ENCODE assay signal across 10 cellular contexts in genomic region chr6:12890171-12890790, GRCh38.
DNase-seq lines count a peak whose midpoint lies in the region; ATAC-seq and TF ChIP-seq lines count a peak whose summit lies in the region.
"Had no signal": no experiment of that assay in that cellular context is flagged by ENCODE, and none has a peak within 500 bp of the region (broad histone marks: within the 10 kb centered on the region; RNA-seq: fewer than 3 reads in every experiment).

No MANE protein-coding gene starts in this region.

- TF ChIP-seq CTCF in mucosa of descending colon (IDR thresholded peaks at IDR 0.05) (peak; percentile 14), coronary artery (IDR thresholded peaks at IDR 0.05) (no peak)

- H3K27ac ChIP-seq in coronary artery, result no peak overlapping the region

- ATAC-seq in mucosa of descending colon (no peak), GM21723 (IDR thresholded peaks at IDR 0.05; ENCODE audit: unreplicated experiment) (no peak)

- CTCF ChIA-PET in activated naive CD4-positive, alpha-beta T cell treated with anti-CD3 and anti-CD28 coated beads, Interleukin-2, amount 10 ng/mL, durations not matched to agents 7 days and 5 days (lab: Charles Lee), result no interaction called here

- DNase-seq in D341Med (ENCODE audit: low spot score), result peak; percentile 43
- DNase-seq in HT-29 (ENCODE audit: low spot score), result peak; percentile 33
- DNase-seq in activated naive CD4-positive, alpha-beta T cell treated with anti-CD3 and anti-CD28 coated beads, Interleukin-2, amount 10 ng/mL, durations not matched to agents 7 days and 5 days, result peak; percentile 52
- peak in 1 of 3 donors; percentile 22 for DNase-seq in mucosa of descending colon
- DNase-seq in H7, result no peak
- no peak for DNase-seq in SHP77 treated with DMSO at 0.1 percent for 48 hours (lab: John Stamatoyannopoulos, UW)
- no peak for DNase-seq in coronary artery (ENCODE audit: low spot score)
- DNase-seq: immature natural killer cell, NCI-H1092 had no signal

- H3K4me3 ChIP-seq in mucosa of descending colon, result no peak overlapping the region
- no peak overlapping the region for H3K4me3 ChIP-seq in H7 (ENCODE audit: insufficient read depth, low read depth, low read length)
- H3K4me3 ChIP-seq in coronary artery, result no peak overlapping the region

- no peaks in the 10 kb centered on the region for H3K4me1 Mint-ChIP-seq in activated naive CD4-positive, alpha-beta T cell treated with anti-CD3 and anti-CD28 coated beads, Interleukin-2, amount 10 ng/mL, durations not matched to agents 7 days and 5 days
- H3K4me1 Mint-ChIP-seq: immature natural killer cell had no signal

- H3K27ac Mint-ChIP-seq in activated naive CD4-positive, alpha-beta T cell treated with anti-CD3 and anti-CD28 coated beads, Interleukin-2, amount 10 ng/mL, durations not matched to agents 7 days and 5 days, result no peak overlapping the region
- H3K27ac Mint-ChIP-seq: immature natural killer cell had no signal

- peaks cover 10% of the 10 kb centered on the region for H3K27me3 Mint-ChIP-seq in activated naive CD4-positive, alpha-beta T cell treated with anti-CD3 and anti-CD28 coated beads, Interleukin-2, amount 10 ng/mL, durations not matched to agents 7 days and 5 days

- H3K36me3 Mint-ChIP-seq in activated naive CD4-positive, alpha-beta T cell treated with anti-CD3 and anti-CD28 coated beads, Interleukin-2, amount 10 ng/mL, durations not matched to agents 7 days and 5 days, result no peaks in the 10 kb centered on the region
- H3K36me3 Mint-ChIP-seq: immature natural killer cell had no signal

- H3K9me3 Mint-ChIP-seq in activated naive CD4-positive, alpha-beta T cell treated with anti-CD3 and anti-CD28 coated beads, Interleukin-2, amount 10 ng/mL, durations not matched to agents 7 days and 5 days, result peaks cover 6% of the 10 kb centered on the region

- H3K9me3 ChIP-seq in mucosa of descending colon, result peaks cover 4% of the 10 kb centered on the region

- no peak overlapping the region for H3K4me3 Mint-ChIP-seq in activated naive CD4-positive, alpha-beta T cell treated with anti-CD3 and anti-CD28 coated beads, Interleukin-2, amount 10 ng/mL, durations not matched to agents 7 days and 5 days
- H3K4me3 Mint-ChIP-seq: immature natural killer cell had no signal

- H3K36me3 ChIP-seq in mucosa of descending colon (ENCODE audit: low read depth) (no peaks in the 10 kb centered on the region), H7 (replicated peaks; ENCODE audit: control insufficient read depth, insufficient read depth, low read length) (no peaks in the 10 kb centered on the region)

- no peaks in the 10 kb centered on the region for H3K27me3 ChIP-seq in H7 (ENCODE audit: control insufficient read depth, insufficient read depth, low read length)

- intact Hi-C loops in mucosa of descending colon (cut with DNase I, micrococcal nuclease), result no loop called here

- H3K4me1 ChIP-seq in mucosa of descending colon (ENCODE audit: low read depth), result no peaks in the 10 kb centered on the region

Comparison
In these comparisons a context has a peak if more than half of its experiments do, and no peak if none do; other contexts are left out.
1. DNase-seq: peak in D341Med (single experiment), HT-29 (single experiment) and activated naive CD4-positive, alpha-beta T cell treated with anti-CD3 and anti-CD28 coated beads, Interleukin-2, amount 10 ng/mL, durations not matched to agents 7 days and 5 days (single experiment); none in H7 (single experiment), SHP77 treated with DMSO at 0.1 percent for 48 hours (single experiment) and coronary artery (single experiment).